In the genomic region with DNA sequence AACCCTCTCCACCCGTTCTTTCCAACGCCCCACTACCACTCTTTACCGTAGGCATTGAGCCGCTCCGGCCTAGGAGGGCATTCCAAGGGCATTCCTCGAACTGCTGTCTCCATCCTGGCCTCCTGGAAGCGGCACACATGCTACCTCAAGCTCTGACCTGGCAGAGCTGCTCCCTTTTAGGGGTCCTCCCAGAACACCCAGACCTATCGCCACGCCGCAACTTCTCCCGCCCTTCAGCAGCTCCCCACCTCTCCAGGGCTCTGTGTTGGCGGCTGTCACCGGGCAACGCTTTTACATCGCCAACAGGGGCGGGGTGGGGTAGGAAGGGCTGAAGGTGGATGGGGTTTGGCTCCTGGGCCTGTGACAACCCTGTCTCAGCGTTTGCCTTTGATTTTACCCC, we compare ENCODE assay signal across 8 cellular contexts. TPM values are rescaled to one million over a fixed set of nuclear protein-coding genes. Genes with fewer than 3 reads are reported as not detected.
DNase-seq lines count a peak whose midpoint lies in the region; ATAC-seq and TF ChIP-seq lines count a peak whose summit lies in the region.

No MANE protein-coding gene starts in this region.

- H3K4me1 Mint-ChIP-seq in mesothelial cell of epicardium, result peaks cover 21% of the 10 kb centered on the region

- TF ChIP-seq CTCF in cardiac muscle cell (IDR thresholded peaks at IDR 0.05; ENCODE audit: low read depth, low read length), result no peak
- no peak for TF ChIP-seq CTCF in mesothelial cell of epicardium (IDR thresholded peaks at IDR 0.05; ENCODE audit: unreplicated experiment)
- TF ChIP-seq CTCF in upper lobe of right lung (IDR thresholded peaks at IDR 0.05), result no peak

- H3K9me3 ChIP-seq in cardiac muscle cell (ENCODE audit: low read depth) (no peaks in the 10 kb centered on the region), upper lobe of right lung (no peaks in the 10 kb centered on the region)

- DNase-seq in cardiac muscle cell (ENCODE audit: low read depth in 1 of 2, low spot score in 1 of 2) (no peak), cardiac septum (ENCODE audit: low spot score) (no peak), caudate nucleus (lab: John Stamatoyannopoulos, UW) (peak in 35 of 61 donors; percentile 2 to 80 (median 43)), mesothelial cell of epicardium (ENCODE audit: low spot score in 2 of 2, unreplicated experiment in 2 of 2) (peak in 1 of 2 experiments; percentile 37), upper lobe of right lung (no peak), activated gamma-delta T cell (lab: John Stamatoyannopoulos, UW) (no peak)

- H3K36me3 ChIP-seq in cardiac muscle cell (no peaks in the 10 kb centered on the region), upper lobe of right lung (no peaks in the 10 kb centered on the region)

- H3K36me3 Mint-ChIP-seq in mesothelial cell of epicardium, result no peaks in the 10 kb centered on the region

- no peaks in the 10 kb centered on the region for H3K9me3 Mint-ChIP-seq in mesothelial cell of epicardium

- no peak overlapping the region for H3K27ac Mint-ChIP-seq in mesothelial cell of epicardium

- peak overlapping the region; percentile 84 for H3K4me3 Mint-ChIP-seq in mesothelial cell of epicardium

- H3K27ac ChIP-seq in cardiac muscle cell (no peak overlapping the region), caudate nucleus (ENCODE audit: low read depth, low read length) (peak overlapping the region; percentile 83), upper lobe of right lung (no peak overlapping the region)

- H3K4me1 ChIP-seq in cardiac muscle cell (ENCODE audit: low read depth) (no peaks in the 10 kb centered on the region), upper lobe of right lung (peaks cover 17% of the 10 kb centered on the region)

- H3K27me3 ChIP-seq in cardiac muscle cell, result peaks cover 37% of the 10 kb centered on the region
- H3K27me3 ChIP-seq in upper lobe of right lung, result no peaks in the 10 kb centered on the region

- intact Hi-C loops in cardiac septum (cut with DNase I), result no loop called here
- intact Hi-C loops in upper lobe of right lung (cut with DNase I), result no loop called here

- no peak for ATAC-seq in upper lobe of right lung
- ATAC-seq in GM21360 (IDR thresholded peaks at IDR 0.05; ENCODE audit: unreplicated experiment), result no peak
- no peak for ATAC-seq in GM19395 (IDR thresholded peaks at IDR 0.05; ENCODE audit: unreplicated experiment)

- peaks cover 70% of the 10 kb centered on the region for H3K27me3 Mint-ChIP-seq in mesothelial cell of epicardium (ENCODE audit: low read depth)

- H3K4me3 ChIP-seq in cardiac muscle cell (peak overlapping the region; percentile 30), upper lobe of right lung (peak overlapping the region; percentile 66)

RNA-seq across cellular contexts. Expression of a gene that starts 4.6 kb away (rescaled TPM):
- 0.92 and 2.0 TPM in 2 replicates for total RNA-seq in cardiac muscle cell
- 1.1 and 1.2 TPM in 2 replicates for polyA plus RNA-seq in cardiac muscle cell
- 9.7 TPM for total RNA-seq in cardiac septum
- 4.2 to 5.5 TPM (median 4.9 TPM) in 3 replicates for total RNA-seq in mesothelial cell of epicardium
- 6.9 TPM for total RNA-seq in upper lobe of right lung

RNA-seq across cellular contexts. Expression of a gene that starts 52.0 kb away (rescaled TPM):
- total RNA-seq in cardiac muscle cell, result 33.6 and 35.5 TPM in 2 replicates
- 32.1 and 39.1 TPM in 2 replicates for polyA plus RNA-seq in cardiac muscle cell
- total RNA-seq in cardiac septum, result 23.0 TPM
- total RNA-seq in mesothelial cell of epicardium, result 16.5 to 21.2 TPM (median 17.8 TPM) in 3 replicates
- total RNA-seq in upper lobe of right lung, result 11.5 TPM

RNA-seq across cellular contexts. Expression of a gene that starts 52.3 kb away (rescaled TPM):
- total RNA-seq in cardiac muscle cell, result 2.7 and 5.8 TPM in 2 replicates
- 1.6 and 2.1 TPM in 2 replicates for polyA plus RNA-seq in cardiac muscle cell
- total RNA-seq in cardiac septum, result 0.89 TPM
- total RNA-seq in mesothelial cell of epicardium, result 3.5 to 3.9 TPM (median 3.5 TPM) in 3 replicates
- 0.46 TPM for total RNA-seq in upper lobe of right lung

Comparison
In these comparisons a context has a peak if more than half of its experiments do, and no peak if none do; other contexts are left out.
1. DNase-seq: peak in caudate nucleus (35 of 61); none in cardiac muscle cell (0 of 2), cardiac septum (single experiment), upper lobe of right lung (single experiment) and activated gamma-delta T cell (single experiment).